In the genomic region with DNA sequence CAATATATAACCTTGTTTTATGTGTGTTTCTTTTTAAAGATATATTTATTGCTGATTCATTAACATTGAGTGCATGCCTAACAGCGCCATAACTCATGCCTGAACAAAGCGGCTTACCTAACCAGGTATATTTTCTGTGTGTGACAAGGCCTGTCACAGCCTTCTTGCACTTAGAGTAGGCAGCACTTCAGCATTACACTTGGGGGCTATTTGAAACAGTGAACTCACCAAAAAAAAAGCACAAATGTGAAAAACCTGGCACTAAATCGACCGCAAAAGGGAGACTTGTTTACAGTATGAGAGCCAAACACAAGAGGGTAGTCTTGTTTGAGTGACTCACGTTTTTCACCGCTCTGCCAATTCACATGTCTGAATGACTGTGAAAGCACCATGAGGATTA, we compare ENCODE assay signal across 12 cellular contexts.
DNase-seq lines count a peak whose midpoint lies in the region; ATAC-seq and TF ChIP-seq lines count a peak whose summit lies in the region.
"Had no signal": no experiment of that assay in that cellular context is flagged by ENCODE, and none has a peak within 500 bp of the region (broad histone marks: within the 10 kb centered on the region; RNA-seq: fewer than 3 reads in every experiment).

No MANE protein-coding gene starts in this region.

- no peaks in the 10 kb centered on the region for H3K9me3 ChIP-seq in tibial nerve
- H3K9me3 ChIP-seq: spleen had no signal

- peak overlapping the region in 2 of 4 donors; percentile 16 to 32 for H3K27ac ChIP-seq in tibial nerve
- H3K27ac ChIP-seq: coronary artery, spleen had no signal

- peaks cover 0 to 73% (median 6%) of the 10 kb centered on the region in 4 donors for H3K4me1 ChIP-seq in tibial nerve

- in situ Hi-C loops in astrocyte of the spinal cord (cut with HindIII; ENCODE audit: low sequenced_read_pairs): no loop called here

- H3K27me3 ChIP-seq in tibial nerve: no peaks in the 10 kb centered on the region
- H3K27me3 ChIP-seq: spleen had no signal

- no peak for TF ChIP-seq POLR2A in tibial nerve (IDR thresholded peaks at IDR 0.05)

- DNase-seq in DMS153 (lab: John Stamatoyannopoulos, UW) (peak; percentile 76), NCI-H1436 (lab: John Stamatoyannopoulos, UW) (peak; percentile 45), astrocyte of the spinal cord (ENCODE audit: low read depth, low spot score) (peak; percentile 73), lung microvascular endothelial cell (ENCODE audit: low read depth in 2 of 2) (peak; percentile 18 to 31), tibial nerve (ENCODE audit: low spot score in 2 of 2) (no peak), SKM-1 (lab: John Stamatoyannopoulos, UW; ENCODE audit: unreplicated experiment) (no peak)
- DNase-seq: activated B cell treated with CpG ODN at 0.5 μM for 24 hours; CD4-positive, CD25-positive, alpha-beta regulatory T cell; spleen had no signal

- no peak for ATAC-seq in HG02623 (IDR thresholded peaks at IDR 0.05; ENCODE audit: unreplicated experiment)
- ATAC-seq in HG02798 (IDR thresholded peaks at IDR 0.05; ENCODE audit: poor library complexity, unreplicated experiment): no peak

- no peaks in the 10 kb centered on the region for H3K36me3 ChIP-seq in tibial nerve
- H3K36me3 ChIP-seq: spleen had no signal

- 62% methylated on average over 6 of the region's 6 CpGs for WGBS in tibial nerve, 2 donors

- TF ChIP-seq CTCF in astrocyte of the spinal cord (IDR thresholded peaks at IDR 0.05; ENCODE audit: low read depth, low read length) (no peak), tibial nerve (IDR thresholded peaks at IDR 0.05) (no peak)

- H3K4me3 ChIP-seq in astrocyte of the spinal cord (ENCODE audit: low read depth, low read length) (no peak overlapping the region), tibial nerve (no peak overlapping the region)
- H3K4me3 ChIP-seq: coronary artery, spleen had no signal

- no peak for TF ChIP-seq EP300 in tibial nerve (IDR thresholded peaks at IDR 0.05)

Comparison
In these comparisons a context has a peak if more than half of its experiments do, and no peak if none do; other contexts are left out.
1. DNase-seq: peak in DMS153 (single experiment), NCI-H1436 (single experiment), astrocyte of the spinal cord (single experiment) and lung microvascular endothelial cell (2 of 2); none in tibial nerve (0 of 2) and SKM-1 (single experiment).